ENCODE assay signal across 21 cellular contexts in the genomic region with DNA sequence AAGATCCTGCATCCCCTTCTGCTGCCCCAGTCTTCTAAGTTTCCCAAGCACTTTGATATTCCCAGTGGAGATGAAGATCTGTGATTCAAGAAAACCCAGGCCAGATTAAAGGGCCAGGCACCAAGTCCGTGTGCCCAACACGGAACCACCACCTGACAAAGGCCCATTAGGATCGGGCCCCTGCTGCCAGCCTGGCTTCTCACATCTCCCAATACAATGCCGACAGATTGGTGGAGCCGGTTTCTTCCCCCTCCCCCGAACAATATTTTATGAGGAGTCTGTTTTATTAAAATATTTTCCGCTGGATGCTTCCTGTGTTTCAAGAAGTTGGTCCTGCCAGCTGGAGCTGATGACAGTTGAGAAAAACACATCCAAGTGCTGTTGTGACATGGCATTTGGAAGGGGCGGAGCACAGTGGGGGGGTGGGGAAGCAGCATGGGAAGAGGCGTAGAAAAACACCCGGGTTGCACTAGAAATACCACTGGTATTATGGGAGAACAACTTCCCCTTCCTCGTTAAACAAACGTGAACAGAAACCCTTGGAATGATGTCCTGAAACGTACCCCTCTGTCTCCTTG. TPM values are rescaled to one million over a fixed set of nuclear protein-coding genes. Genes with fewer than 3 reads are reported as not detected.
DNase-seq lines count a peak whose midpoint lies in the region; ATAC-seq and TF ChIP-seq lines count a peak whose summit lies in the region.
"Had no signal": no experiment of that assay in that cellular context is flagged by ENCODE, and none has a peak within 500 bp of the region (broad histone marks: within the 10 kb centered on the region; RNA-seq: fewer than 3 reads in every experiment).

No MANE protein-coding gene starts in this region.

- H3K79me2 ChIP-seq in fibroblast of lung (ENCODE audit: control insufficient read depth, insufficient read depth, low read length), result no peaks in the 10 kb centered on the region
- H3K79me2 ChIP-seq in Karpas-422 (ENCODE audit: low read length), result no peaks in the 10 kb centered on the region

- H3K4me1 ChIP-seq in fibroblast of lung (ENCODE audit: control insufficient read depth, extremely low read depth, insufficient read depth, low read length) (peaks cover 2% of the 10 kb centered on the region), Karpas-422 (ENCODE audit: low read length) (no peaks in the 10 kb centered on the region)
- H3K4me1 ChIP-seq: testis had no signal

- peak; percentile 54 for ATAC-seq in sciatic nerve
- ATAC-seq in SK-N-SH treated with all-trans-retinoic acid at 6 μM for 48 hours, result no peak
- no peak for ATAC-seq in GM19395 (IDR thresholded peaks at IDR 0.05; ENCODE audit: unreplicated experiment)
- ATAC-seq: activated CD8-positive, alpha-beta memory T cell treated with anti-CD3 and anti-CD28 coated beads, Interleukin-2, amount 10 ng/mL, durations not matched to agents 7 days and 5 days; activated T-cell treated with anti-CD3 and anti-CD28 coated beads, Interleukin-2, amount 50 U/mL, for 72 hours had no signal

- no peak for TF ChIP-seq CTCF in fibroblast of lung (conservative IDR thresholded peaks at IDR 0.05 in 1 of 2, IDR thresholded peaks at IDR 0.05 in 1 of 2; ENCODE audit: low read depth in 1 of 2, low read length in 2 of 2)

- H3K9me3 ChIP-seq in fibroblast of lung (ENCODE audit: control insufficient read depth, insufficient read depth, low read depth, low read length), result no peaks in the 10 kb centered on the region
- no peaks in the 10 kb centered on the region for H3K9me3 ChIP-seq in Karpas-422 (ENCODE audit: low read length)
- H3K9me3 ChIP-seq: testis had no signal

- H3K36me3 ChIP-seq in fibroblast of lung (ENCODE audit: control insufficient read depth, insufficient read depth, low read length) (no peaks in the 10 kb centered on the region), Karpas-422 (ENCODE audit: insufficient read depth, low read length) (no peaks in the 10 kb centered on the region)

- H3K27ac ChIP-seq in fibroblast of lung (ENCODE audit: insufficient read depth, low read length) (no peak overlapping the region), Karpas-422 (ENCODE audit: low read length) (no peak overlapping the region)
- H3K27ac ChIP-seq: C4-2B, testis had no signal

- H3K27me3 ChIP-seq in fibroblast of lung (ENCODE audit: control insufficient read depth, insufficient read depth, low read length) (no peaks in the 10 kb centered on the region), Karpas-422 (ENCODE audit: low read length) (no peaks in the 10 kb centered on the region)
- H3K27me3 ChIP-seq: testis had no signal

- H3K4me2 ChIP-seq in fibroblast of lung (ENCODE audit: extremely low read depth, insufficient read depth, low read length), result no peak overlapping the region
- no peak overlapping the region for H3K4me2 ChIP-seq in Karpas-422 (ENCODE audit: low read depth, low read length, poor library complexity, severe bottlenecking)

- H3K9me2 ChIP-seq in Karpas-422 (replicated peaks; ENCODE audit: insufficient read depth, low read length), result no peaks in the 10 kb centered on the region

- DNase-seq in AG20443 (ENCODE audit: low spot score) (peak; percentile 47), NCI-H446 (lab: John Stamatoyannopoulos, UW) (peak; percentile 53 to 72), fibroblast of lung (ENCODE audit: low read depth in 2 of 2) (peak in 1 of 2 donors; percentile 48), sciatic nerve (ENCODE audit: low spot score) (no peak), AG08396 (ENCODE audit: low spot score) (no peak), Karpas-422 (no peak)
- DNase-seq: activated CD4-positive, alpha-beta T cell treated with anti-CD3 and anti-CD28 coated beads, Interleukin-2, amount 50 U/mL, for 1 hour; activated CD8-positive, alpha-beta memory T cell treated with anti-CD3 and anti-CD28 coated beads, Interleukin-2, amount 10 ng/mL, durations not matched to agents 7 days and 5 days; activated naive CD4-positive, alpha-beta T cell treated with Interleukin-2 at 50 U/mL for 16 hours; activated T-cell treated with anti-CD3 and anti-CD28 coated beads, Interleukin-2, amount 50 U/mL, for 72 hours; EL; kidney; NCI-H1105 treated with DMSO at 0.1 percent for 48 hours; NCI-H2107; small intestine; stimulated activated CD4-positive, alpha-beta T cell treated with anti-CD3 and anti-CD28 coated beads, Interleukin-2, amount 100 ng/mL, for 48 hours; stimulated activated naive B cell treated with anti-CD40 and anti-IgM and Interleukin-4, amounts not matched to agents 10 μg/mL and 1 μg/mL and 100 μg/mL, for 72 hours; testis had no signal

- peak overlapping the region; percentile 5 for H2AFZ ChIP-seq in fibroblast of lung (ENCODE audit: low read length)
- H2AFZ ChIP-seq in Karpas-422 (ENCODE audit: low read length), result no peak overlapping the region

- H3K4me3 ChIP-seq in fibroblast of lung (replicated peaks in 1 of 4; ENCODE audit: control extremely low read depth in 1 of 4, insufficient read depth in 1 of 4, low read depth in 3 of 4, low read length in 4 of 4) (no peak overlapping the region), Karpas-422 (ENCODE audit: low read length) (no peak overlapping the region)
- H3K4me3 ChIP-seq: testis had no signal

- H3K9ac ChIP-seq in fibroblast of lung (ENCODE audit: insufficient read depth, low read length) (no peak overlapping the region), Karpas-422 (ENCODE audit: low read length) (no peak overlapping the region)

- no peaks in the 10 kb centered on the region for H4K20me1 ChIP-seq in fibroblast of lung (ENCODE audit: control insufficient read depth, extremely low read depth, insufficient read depth, low read length)
- H4K20me1 ChIP-seq in Karpas-422 (ENCODE audit: insufficient read depth, low read depth, low read length), result no peaks in the 10 kb centered on the region

- intact Hi-C loops in sciatic nerve (cut with DNase I), result loop anchor here (10.0 kb wide), 1 partner anchor 124 kb away; no protein-coding TSS in a partner anchor

TF ChIP-seq in SK-N-SH treated with all-trans-retinoic acid at 6 μM for 48 hours, 23 proteins besides CTCF, POLR2A, EP300 and RAD21:
- TF ChIP-seq, protein P1, sequence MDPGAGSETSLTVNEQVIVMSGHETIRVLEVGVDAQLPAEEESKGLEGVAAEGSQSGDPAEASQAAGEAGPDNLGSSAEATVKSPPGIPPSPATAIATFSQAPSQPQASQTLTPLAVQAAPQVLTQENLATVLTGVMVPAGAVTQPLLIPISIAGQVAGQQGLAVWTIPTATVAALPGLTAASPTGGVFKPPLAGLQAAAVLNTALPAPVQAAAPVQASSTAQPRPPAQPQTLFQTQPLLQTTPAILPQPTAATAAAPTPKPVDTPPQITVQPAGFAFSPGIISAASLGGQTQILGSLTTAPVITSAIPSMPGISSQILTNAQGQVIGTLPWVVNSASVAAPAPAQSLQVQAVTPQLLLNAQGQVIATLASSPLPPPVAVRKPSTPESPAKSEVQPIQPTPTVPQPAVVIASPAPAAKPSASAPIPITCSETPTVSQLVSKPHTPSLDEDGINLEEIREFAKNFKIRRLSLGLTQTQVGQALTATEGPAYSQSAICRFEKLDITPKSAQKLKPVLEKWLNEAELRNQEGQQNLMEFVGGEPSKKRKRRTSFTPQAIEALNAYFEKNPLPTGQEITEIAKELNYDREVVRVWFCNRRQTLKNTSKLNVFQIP (CRISPR knock-in tag; IDR thresholded peaks at IDR 0.05; ENCODE audit: borderline replicate concordance, low read depth), result no peak
- TF ChIP-seq CSDC2 (CRISPR knock-in tag; IDR thresholded peaks at IDR 0.05), result no peak

RNA-seq across cellular contexts. Expression of a gene that starts 45.0 kb away (rescaled TPM):
- total RNA-seq in fibroblast of lung (under 0.01 TPM in 1 of 2 replicates, not detected in the other), sciatic nerve (0.58 TPM)
- not detected in 2 replicates for polyA plus RNA-seq in fibroblast of lung
- not detected in 2 replicates for polyA plus RNA-seq in fibroblast of lung (2012)
- 0.56 TPM in 1 of 2 replicates, not detected in the other for polyA minus RNA-seq in fibroblast of lung (ENCODE audit: low replicate concordance)
- not detected in 2 replicates for total RNA-seq in Karpas-422 (2014; rRNA removed; shearing (Covaris generic); ENCODE audit: low replicate concordance)
- total RNA-seq: activated CD8-positive, alpha-beta memory T cell treated with anti-CD3 and anti-CD28 coated beads, Interleukin-2, amount 10 ng/mL, durations not matched to agents 7 days and 5 days; activated T-cell treated with anti-CD3 and anti-CD28 coated beads, Interleukin-2, amount 50 U/mL, for 72 hours had no signal

Comparison
In these comparisons a context has a peak if more than half of its experiments do, and no peak if none do; other contexts are left out.
1. DNase-seq: peak in AG20443 (single experiment) and NCI-H446 (2 of 2); none in sciatic nerve (single experiment), AG08396 (single experiment) and Karpas-422 (single experiment).